ENCODE assay signal across 8 cellular contexts in the genomic region with DNA sequence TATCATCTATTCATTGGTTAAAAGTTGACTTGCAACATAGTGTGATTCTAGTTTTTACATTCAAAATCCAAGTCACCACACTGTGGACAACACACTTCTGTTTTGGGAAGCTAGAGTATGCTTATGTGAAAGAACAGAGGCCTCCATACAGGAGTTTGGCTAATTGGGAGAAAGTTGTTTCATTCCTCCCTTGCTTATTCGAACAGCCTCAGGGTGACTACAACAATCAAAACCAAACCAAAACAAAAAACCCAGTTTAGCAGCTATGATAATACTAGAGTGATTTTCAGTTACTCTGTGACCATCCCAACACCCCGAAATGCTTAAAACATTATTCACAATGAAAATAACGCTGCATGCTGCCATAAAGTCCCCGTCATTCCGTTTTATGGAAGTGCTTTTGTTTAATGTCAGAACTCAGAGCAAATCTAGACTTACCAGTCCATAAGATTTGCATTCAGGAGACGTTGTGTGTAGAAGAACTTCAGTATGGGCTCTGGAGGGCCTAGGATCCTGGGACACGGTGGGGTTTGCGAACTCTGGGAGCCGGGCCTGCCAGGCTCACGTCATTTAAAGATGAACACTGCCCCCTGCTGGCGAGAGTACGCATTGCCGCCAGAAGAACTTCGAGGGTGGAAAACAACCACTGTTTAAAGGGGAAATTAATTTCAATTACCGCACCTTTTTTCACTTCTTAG.
A peak's percentile ranks its signal among the peaks of the same experiment; 100 is the strongest.
DNase-seq lines count a peak whose midpoint lies in the region; ATAC-seq, FAIRE-seq and TF ChIP-seq lines count a peak whose summit lies in the region.

No MANE protein-coding gene starts in this region.

- no TSS peak for BruUV-seq in HepG2 (replicated peaks; lab: Mats Ljungman, UMichigan)

- TF ChIP-seq EP300 in HepG2 (IDR thresholded peaks at IDR 0.05; ENCODE audit: low read depth in 2 of 2, low read length in 2 of 2) (no peak), HepG2 (CRISPR knock-in tag; IDR thresholded peaks at IDR 0.05; ENCODE audit: borderline replicate concordance) (no peak)

- TF ChIP-seq CTCF in choroid plexus epithelial cell (conservative IDR thresholded peaks at IDR 0.05; ENCODE audit: low read depth, low read length) = peak; percentile 91
- TF ChIP-seq CTCF in HepG2 (CRISPR knock-in tag; IDR thresholded peaks at IDR 0.05) = peak; percentile 95

- peaks cover 46% of the 10 kb centered on the region for H3K4me1 ChIP-seq in HepG2 (ENCODE audit: insufficient read depth, low read length)

- H3K9me3 ChIP-seq in HepG2 (ENCODE audit: low read length) = no peaks in the 10 kb centered on the region

- no peaks in the 10 kb centered on the region for H4K20me1 ChIP-seq in HepG2 (ENCODE audit: insufficient read depth, low read length)

- 0 out of 2 replicates have a peak overlapping the region, but pooled peaks have one; percentile 4 for H3K9ac ChIP-seq in HepG2 (ENCODE audit: insufficient read depth, low read depth, low read length)

- no peaks in the 10 kb centered on the region; a peak in 2 of 5 replicates for H3K27me3 ChIP-seq in HepG2 (ENCODE audit: control insufficient read depth in 1 of 2, insufficient read depth in 2 of 2, low read length in 2 of 2)

- H3K4me3 ChIP-seq in choroid plexus epithelial cell (ENCODE audit: low read depth, low read length) = no peak overlapping the region
- peak overlapping the region in 2 of 3 experiments; percentile 4 to 25; a peak in 1 of 6 replicates for H3K4me3 ChIP-seq in HepG2 (replicated peaks in 1 of 3; ENCODE audit: insufficient read depth in 1 of 3, low read depth in 2 of 3, low read length in 3 of 3)

- in situ Hi-C loops in HepG2 (cut with HindIII; ENCODE audit: extremely low pct_ligation_motif_present, low pct_unique_long_range_greater_than_20kb) = loop anchor here (5.0 to 10.0 kb wide), 2 partner anchors 37 to 1425 kb away; no protein-coding TSS in a partner anchor

- POLR2A ChIA-PET in HepG2 (lab: Yijun Ruan, JAX) = no interaction called here

- H3K27ac ChIP-seq in HepG2 (ENCODE audit: extremely low read length, insufficient read depth, low read length) = no peak overlapping the region

- H3K36me3 ChIP-seq in HepG2 (replicated peaks in 1 of 2; ENCODE audit: control insufficient read depth in 1 of 2, insufficient read depth in 2 of 2, low read length in 2 of 2) = no peaks in the 10 kb centered on the region

- peak overlapping the region; percentile 54 for H3K4me2 ChIP-seq in HepG2 (ENCODE audit: low read depth, low read length)

- CTCF ChIA-PET in HepG2 (lab: Yijun Ruan, JAX; ENCODE audit: low intra/inter-chr PET ratio, low total read pairs) = interaction anchor here (0.7 to 5.8 kb wide), 3 partner anchors 34 to 1425 kb away, joined by 4 to 111 read pairs (median 5); no protein-coding TSS in a partner anchor

- TF ChIP-seq POLR2A in HepG2 (IDR thresholded peaks at IDR 0.05; ENCODE audit: insufficient read depth in 1 of 2, low read depth in 2 of 2, low read length in 2 of 2) = no peak

- 25% methylated on average over 15 of the region's 15 CpGs for WGBS in HepG2 (ENCODE audit: low lambda C conversion rate)

- ATAC-seq in GM21423 (IDR thresholded peaks at IDR 0.05; ENCODE audit: unreplicated experiment) (peak; percentile 60), HepG2 (peak; percentile 87), GM19467 (IDR thresholded peaks at IDR 0.05; ENCODE audit: unreplicated experiment) (no peak)

- intact Hi-C loops in HepG2 (cut with micrococcal nuclease; ENCODE audit: unreplicated experiment) = loop anchor here (1.0 to 10.0 kb wide), 5 partner anchors 35 to 1425 kb away; no protein-coding TSS in a partner anchor

- peak; percentile 92 for TF ChIP-seq RAD21 in HepG2 (CRISPR knock-in tag; IDR thresholded peaks at IDR 0.05)

- peak; percentile 86 for FAIRE-seq in HepG2 (lab: Jason Lieb, UNC)

- no peaks in the 10 kb centered on the region for H3K79me2 ChIP-seq in HepG2 (ENCODE audit: insufficient read depth, low read length)

- no peak overlapping the region for H2AFZ ChIP-seq in HepG2 (ENCODE audit: low read length)

- peak; percentile 9 for DNase-seq in CMK (ENCODE audit: low read depth)
- peak; percentile 52 for DNase-seq in NCI-H1694 (lab: John Stamatoyannopoulos, UW)
- DNase-seq in activated CD4-positive, alpha-beta T cell treated with anti-CD3 and anti-CD28 coated beads for 1 hour = peak; percentile 30
- DNase-seq in choroid plexus epithelial cell (ENCODE audit: low read depth) = peak; percentile 67
- DNase-seq in HepG2 (ENCODE audit: low spot score) = peak; percentile 62
- peak; percentile 51 to 74 for DNase-seq in stimulated activated CD4-positive, alpha-beta T cell treated with anti-CD3 and anti-CD28 coated beads, Interleukin-4, amount 100 ng/mL, for 48 hours (ENCODE audit: low read depth in 2 of 2)

TF ChIP-seq in HepG2, 621 proteins besides CTCF, POLR2A, EP300 and RAD21 (continues in another document):
- TF ChIP-seq MIER3 (CRISPR knock-in tag; IDR thresholded peaks at IDR 0.05; ENCODE audit: borderline replicate concordance) (0 out of 2 replicates have a peak, but pooled peaks have one; percentile 21), ZNF292 (CRISPR knock-in tag; IDR thresholded peaks at IDR 0.05; ENCODE audit: borderline replicate concordance, low read depth) (no peak), ZSCAN25 (CRISPR knock-in tag; IDR thresholded peaks at IDR 0.05) (no peak), CAMTA2 (CRISPR knock-in tag; IDR thresholded peaks at IDR 0.05; ENCODE audit: borderline replicate concordance) (no peak), SAFB2 (CRISPR knock-in tag; IDR thresholded peaks at IDR 0.05; ENCODE audit: borderline replicate concordance, low read depth) (no peak), SMC3 (IDR thresholded peaks at IDR 0.05; ENCODE audit: low read length) (peak; percentile 95), THYN1 (CRISPR knock-in tag; IDR thresholded peaks at IDR 0.05; ENCODE audit: borderline replicate concordance, low read depth) (no peak), ZNF605 (CRISPR knock-in tag; IDR thresholded peaks at IDR 0.05) (no peak; the same call in 1 of the 2 replicates)
- TF ChIP-seq, protein P1, sequence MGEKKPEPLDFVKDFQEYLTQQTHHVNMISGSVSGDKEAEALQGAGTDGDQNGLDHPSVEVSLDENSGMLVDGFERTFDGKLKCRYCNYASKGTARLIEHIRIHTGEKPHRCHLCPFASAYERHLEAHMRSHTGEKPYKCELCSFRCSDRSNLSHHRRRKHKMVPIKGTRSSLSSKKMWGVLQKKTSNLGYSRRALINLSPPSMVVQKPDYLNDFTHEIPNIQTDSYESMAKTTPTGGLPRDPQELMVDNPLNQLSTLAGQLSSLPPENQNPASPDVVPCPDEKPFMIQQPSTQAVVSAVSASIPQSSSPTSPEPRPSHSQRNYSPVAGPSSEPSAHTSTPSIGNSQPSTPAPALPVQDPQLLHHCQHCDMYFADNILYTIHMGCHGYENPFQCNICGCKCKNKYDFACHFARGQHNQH (CRISPR knock-in tag; IDR thresholded peaks at IDR 0.05) = 0 out of 2 replicates have a peak, but pooled peaks have one; percentile 22
- TF ChIP-seq, protein P2, sequence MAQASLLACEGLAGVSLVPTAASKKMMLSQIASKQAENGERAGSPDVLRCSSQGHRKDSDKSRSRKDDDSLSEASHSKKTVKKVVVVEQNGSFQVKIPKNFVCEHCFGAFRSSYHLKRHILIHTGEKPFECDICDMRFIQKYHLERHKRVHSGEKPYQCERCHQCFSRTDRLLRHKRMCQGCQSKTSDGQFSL (CRISPR knock-in tag; IDR thresholded peaks at IDR 0.05) = no peak
- TF ChIP-seq, protein P3, sequence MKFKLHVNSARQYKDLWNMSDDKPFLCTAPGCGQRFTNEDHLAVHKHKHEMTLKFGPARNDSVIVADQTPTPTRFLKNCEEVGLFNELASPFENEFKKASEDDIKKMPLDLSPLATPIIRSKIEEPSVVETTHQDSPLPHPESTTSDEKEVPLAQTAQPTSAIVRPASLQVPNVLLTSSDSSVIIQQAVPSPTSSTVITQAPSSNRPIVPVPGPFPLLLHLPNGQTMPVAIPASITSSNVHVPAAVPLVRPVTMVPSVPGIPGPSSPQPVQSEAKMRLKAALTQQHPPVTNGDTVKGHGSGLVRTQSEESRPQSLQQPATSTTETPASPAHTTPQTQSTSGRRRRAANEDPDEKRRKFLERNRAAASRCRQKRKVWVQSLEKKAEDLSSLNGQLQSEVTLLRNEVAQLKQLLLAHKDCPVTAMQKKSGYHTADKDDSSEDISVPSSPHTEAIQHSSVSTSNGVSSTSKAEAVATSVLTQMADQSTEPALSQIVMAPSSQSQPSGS (CRISPR knock-in tag; IDR thresholded peaks at IDR 0.05) = 0 out of 2 replicates have a peak, but pooled peaks have one; percentile 39
- TF ChIP-seq, protein P4, sequence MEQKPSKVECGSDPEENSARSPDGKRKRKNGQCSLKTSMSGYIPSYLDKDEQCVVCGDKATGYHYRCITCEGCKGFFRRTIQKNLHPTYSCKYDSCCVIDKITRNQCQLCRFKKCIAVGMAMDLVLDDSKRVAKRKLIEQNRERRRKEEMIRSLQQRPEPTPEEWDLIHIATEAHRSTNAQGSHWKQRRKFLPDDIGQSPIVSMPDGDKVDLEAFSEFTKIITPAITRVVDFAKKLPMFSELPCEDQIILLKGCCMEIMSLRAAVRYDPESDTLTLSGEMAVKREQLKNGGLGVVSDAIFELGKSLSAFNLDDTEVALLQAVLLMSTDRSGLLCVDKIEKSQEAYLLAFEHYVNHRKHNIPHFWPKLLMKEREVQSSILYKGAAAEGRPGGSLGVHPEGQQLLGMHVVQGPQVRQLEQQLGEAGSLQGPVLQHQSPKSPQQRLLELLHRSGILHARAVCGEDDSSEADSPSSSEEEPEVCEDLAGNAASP (CRISPR knock-in tag; IDR thresholded peaks at IDR 0.05; ENCODE audit: borderline replicate concordance) = 0 out of 2 replicates have a peak, but pooled peaks have one; percentile 23
- TF ChIP-seq, protein P5, sequence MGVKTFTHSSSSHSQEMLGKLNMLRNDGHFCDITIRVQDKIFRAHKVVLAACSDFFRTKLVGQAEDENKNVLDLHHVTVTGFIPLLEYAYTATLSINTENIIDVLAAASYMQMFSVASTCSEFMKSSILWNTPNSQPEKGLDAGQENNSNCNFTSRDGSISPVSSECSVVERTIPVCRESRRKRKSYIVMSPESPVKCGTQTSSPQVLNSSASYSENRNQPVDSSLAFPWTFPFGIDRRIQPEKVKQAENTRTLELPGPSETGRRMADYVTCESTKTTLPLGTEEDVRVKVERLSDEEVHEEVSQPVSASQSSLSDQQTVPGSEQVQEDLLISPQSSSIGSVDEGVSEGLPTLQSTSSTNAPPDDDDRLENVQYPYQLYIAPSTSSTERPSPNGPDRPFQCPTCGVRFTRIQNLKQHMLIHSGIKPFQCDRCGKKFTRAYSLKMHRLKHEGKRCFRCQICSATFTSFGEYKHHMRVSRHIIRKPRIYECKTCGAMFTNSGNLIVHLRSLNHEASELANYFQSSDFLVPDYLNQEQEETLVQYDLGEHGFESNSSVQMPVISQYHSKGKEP (CRISPR knock-in tag; IDR thresholded peaks at IDR 0.05) = no peak
- TF ChIP-seq, protein P6, sequence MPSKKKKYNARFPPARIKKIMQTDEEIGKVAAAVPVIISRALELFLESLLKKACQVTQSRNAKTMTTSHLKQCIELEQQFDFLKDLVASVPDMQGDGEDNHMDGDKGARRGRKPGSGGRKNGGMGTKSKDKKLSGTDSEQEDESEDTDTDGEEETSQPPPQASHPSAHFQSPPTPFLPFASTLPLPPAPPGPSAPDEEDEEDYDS (CRISPR knock-in tag; IDR thresholded peaks at IDR 0.05) = no peak

Comparison
In these comparisons a context has a peak if more than half of its experiments do, and no peak if none do; other contexts are left out.
1. DNase-seq: peak in every context shown above with its lines; median percentile 67 in choroid plexus epithelial cell; 62 in stimulated activated CD4-positive, alpha-beta T cell treated with anti-CD3 and anti-CD28 coated beads, Interleukin-4, amount 100 ng/mL, for 48 hours; 62 in HepG2; 52 in NCI-H1694; 30 in activated CD4-positive, alpha-beta T cell treated with anti-CD3 and anti-CD28 coated beads for 1 hour; 9 in CMK.